15 cellular contexts compared by ENCODE assay signal in genomic region chr11:79227308-79227707, GRCh38.
DNase-seq lines count a peak whose midpoint lies in the region; ATAC-seq and TF ChIP-seq lines count a peak whose summit lies in the region.
"Had no signal": no experiment of that assay in that cellular context is flagged by ENCODE, and none has a peak within 500 bp of the region (broad histone marks: within the 10 kb centered on the region; RNA-seq: fewer than 3 reads in every experiment).

No MANE protein-coding gene starts in this region.

- H3K27ac Mint-ChIP-seq in nephron progenitor cell: peak overlapping the region; percentile 0
- H3K27ac Mint-ChIP-seq: CD4-positive, CD25-positive, alpha-beta regulatory T cell; CD8-positive, alpha-beta memory T cell had no signal

- no peak for TF ChIP-seq CTCF in nephron progenitor cell (IDR thresholded peaks at IDR 0.05)

- peaks cover 10% of the 10 kb centered on the region for H3K9me3 Mint-ChIP-seq in nephron progenitor cell

- DNase-seq in NT2/D1 (ENCODE audit: low read depth, low spot score): no peak
- DNase-seq in iPS-NIHi7 (ENCODE audit: extremely low spot score): peak; percentile 30
- no peak for DNase-seq in nephron progenitor cell
- no peak for DNase-seq in NCI-H69 (lab: John Stamatoyannopoulos, UW)
- no peak for DNase-seq in activated T-cell treated with anti-CD3 and anti-CD28 coated beads, Interleukin-2, amount 50 U/mL, for 48 hours
- DNase-seq in NK-92 treated with Interleukin-12 subunit alpha and Interleukin-12 subunit beta, amount 100 ng/mL, for 24 hours (lab: John Stamatoyannopoulos, UW): no peak
- DNase-seq: ACHN; BE2C; C1 segment of cervical spinal cord; CD4-positive, CD25-positive, alpha-beta regulatory T cell; CD8-positive, alpha-beta memory T cell; DMS 273 treated with DMSO at 0.1 percent for 48 hours; GM23248; HCEC 1CT had no signal

- no peaks in the 10 kb centered on the region for H3K9me3 ChIP-seq in NT2/D1 (ENCODE audit: insufficient read depth, low read length)

- H3K27me3 Mint-ChIP-seq in nephron progenitor cell (ENCODE audit: low read depth, poor library complexity): no peaks in the 10 kb centered on the region
- H3K27me3 Mint-ChIP-seq: CD4-positive, CD25-positive, alpha-beta regulatory T cell; CD8-positive, alpha-beta memory T cell had no signal

- H3K9ac ChIP-seq in NT2/D1 (ENCODE audit: insufficient read length, low read depth): peak overlapping the region; percentile 32
- H3K9ac ChIP-seq: GM23248 had no signal

- no peak for ATAC-seq in HG02852 (IDR thresholded peaks at IDR 0.05; ENCODE audit: unreplicated experiment)

- H3K4me1 ChIP-seq in NT2/D1 (ENCODE audit: insufficient read depth, insufficient read length): peaks cover 3% of the 10 kb centered on the region
- H3K4me1 ChIP-seq: BE2C had no signal

- H3K36me3 ChIP-seq in NT2/D1 (ENCODE audit: insufficient read depth, insufficient read length, low read length): no peaks in the 10 kb centered on the region
- H3K36me3 ChIP-seq: BE2C had no signal

- no peak overlapping the region for H3K4me3 Mint-ChIP-seq in nephron progenitor cell
- H3K4me3 Mint-ChIP-seq: CD4-positive, CD25-positive, alpha-beta regulatory T cell; CD8-positive, alpha-beta memory T cell had no signal

- peaks cover 19% of the 10 kb centered on the region for H3K36me3 Mint-ChIP-seq in nephron progenitor cell (ENCODE audit: low read depth)
- H3K36me3 Mint-ChIP-seq: CD4-positive, CD25-positive, alpha-beta regulatory T cell; CD8-positive, alpha-beta memory T cell had no signal

- no peaks in the 10 kb centered on the region for H3K27me3 ChIP-seq in NT2/D1 (ENCODE audit: insufficient read depth, insufficient read length)
- H3K27me3 ChIP-seq: BE2C had no signal

- H3K4me3 ChIP-seq in NT2/D1 (ENCODE audit: insufficient read length, low read depth): no peak overlapping the region
- H3K4me3 ChIP-seq: GM23248 had no signal

- H3K4me1 Mint-ChIP-seq in nephron progenitor cell: peaks cover 32% of the 10 kb centered on the region
- H3K4me1 Mint-ChIP-seq: CD4-positive, CD25-positive, alpha-beta regulatory T cell; CD8-positive, alpha-beta memory T cell had no signal
